ENCODE assay signal across 8 cellular contexts in the genomic region with DNA sequence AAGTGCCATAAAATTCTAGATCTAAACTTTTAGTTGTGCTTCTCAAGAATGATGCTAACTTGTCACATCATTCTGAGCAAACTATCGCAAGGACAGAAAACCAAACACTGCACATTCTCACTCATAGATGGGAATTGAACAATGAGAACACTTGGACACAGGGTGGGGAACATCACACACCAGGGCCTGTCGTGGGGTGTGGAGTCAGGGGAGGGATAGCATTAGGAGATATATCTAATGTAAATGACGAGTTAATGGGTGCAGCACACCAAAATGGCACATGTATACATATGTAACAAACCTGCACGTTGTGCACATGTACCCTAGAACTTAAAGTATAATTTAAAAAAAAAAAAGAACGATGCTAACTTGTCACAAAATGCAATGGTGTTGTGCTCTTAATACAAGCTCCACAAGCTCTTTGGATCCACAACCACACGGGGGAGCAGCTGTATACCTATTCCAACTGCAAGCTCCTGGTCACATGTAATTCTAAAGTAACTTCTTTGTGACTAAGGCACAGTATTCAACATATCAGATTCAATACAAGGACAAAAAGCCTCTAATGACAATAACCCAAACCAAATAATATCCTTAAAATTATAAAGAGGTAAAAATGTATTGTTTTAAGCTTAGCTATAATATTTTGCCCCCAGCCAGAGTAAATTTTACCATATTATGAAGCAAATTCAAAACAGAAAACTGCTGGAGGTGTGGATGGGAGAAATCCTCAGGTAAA. TPM values are rescaled to one million over a fixed set of nuclear protein-coding genes. Genes with fewer than 3 reads are reported as not detected.
A peak's percentile ranks its signal among the peaks of the same experiment; 100 is the strongest.
DNase-seq lines count a peak whose midpoint lies in the region; ATAC-seq and TF ChIP-seq lines count a peak whose summit lies in the region.
"Not testable (repeated sequence)": the region's sequence is repeated elsewhere in the genome, so short reads cannot be mapped to it uniquely, and the experiment has no call there.

No MANE protein-coding gene starts in this region.

- not testable (repeated sequence) for H3K9me3 ChIP-seq in H9 (ENCODE audit: control insufficient read depth, low read depth, low read length); PC-3 (ENCODE audit: low read length); thyroid gland

- not testable (repeated sequence) for H2BK15ac ChIP-seq in H9 (ENCODE audit: low read depth, low read length)

- H3K27me3 Mint-ChIP-seq in H9 (ENCODE audit: low read depth); activated T-helper 1 cell treated with anti-CD3 and anti-CD28 coated beads, Interleukin-12 subunit alpha, Interleukin-12 subunit beta, Interleukin-2, Interleukin-4 antibody, amounts not matched to agents 30 ng/mL and 10 ng/mL and 1 ng/mL, durations not matched to agents 14 hours and 24 hours and 36 hours (ENCODE audit: insufficient read depth); nephron (ENCODE audit: low read depth): not testable (repeated sequence)

- H3K56ac ChIP-seq in H9 (ENCODE audit: insufficient read length, low read depth, low read length), result not testable (repeated sequence)

- POLR2A ChIA-PET in PC-3 (lab: Charles Lee; ENCODE audit: unreplicated experiment), result interaction anchor here (0.5 to 1.0 kb wide), 2 partner anchors 54 to 68 kb away, joined by 3 to 10 read pairs; a partner anchor contains a TSS

- H3K18ac ChIP-seq in H9 (ENCODE audit: insufficient read length, low read depth, low read length), result not testable (repeated sequence)

- H3K4me3 Mint-ChIP-seq in H9; activated T-helper 1 cell treated with anti-CD3 and anti-CD28 coated beads, Interleukin-12 subunit alpha, Interleukin-12 subunit beta, Interleukin-2, Interleukin-4 antibody, amounts not matched to agents 30 ng/mL and 10 ng/mL and 1 ng/mL, durations not matched to agents 14 hours and 24 hours and 36 hours; nephron: not testable (repeated sequence)

- not testable (repeated sequence) for H3K23me2 ChIP-seq in H9 (ENCODE audit: insufficient read length, low read depth, low read length, poor library complexity, severe bottlenecking)

- not testable (repeated sequence) for H4K5ac ChIP-seq in H9 (ENCODE audit: insufficient read length, low read depth, low read length)

- not testable (repeated sequence) for H3K4me1 ChIP-seq in H9 (ENCODE audit: insufficient read depth, low read length); PC-3 (ENCODE audit: insufficient read depth, low read length)
- H3K4me1 ChIP-seq in thyroid gland, result peaks cover 9 to 11% of the 10 kb centered on the region in 2 donors

- intact Hi-C loops in PC-3 (cut with micrococcal nuclease), result loop anchor here (1.0 to 10.0 kb wide), 6 partner anchors 17 to 514 kb away; a partner anchor contains a TSS
- intact Hi-C loops in activated T-helper 1 cell treated with anti-CD3 and anti-CD28 coated beads, Interleukin-12 subunit alpha, Interleukin-12 subunit beta, Interleukin-2, Interleukin-4 antibody, amounts not matched to agents 30 ng/mL and 10 ng/mL and 1 ng/mL, durations not matched to agents 14 hours and 24 hours and 36 hours (cut with micrococcal nuclease); thyroid gland (cut with DNase I): not testable (repeated sequence)

- WGBS in H9 (ENCODE audit: extremely low coverage, insufficient read length, low lambda C conversion rate), result no CpG with 5 or more reads among the region's 6 CpGs
- 55 to 57% methylated on average over 6 of the region's 6 CpGs for WGBS in thyroid gland, 2 donors

- H3K36me3 Mint-ChIP-seq in H9 (ENCODE audit: insufficient read depth in 1 of 3, low read depth in 3 of 3); activated T-helper 1 cell treated with anti-CD3 and anti-CD28 coated beads, Interleukin-12 subunit alpha, Interleukin-12 subunit beta, Interleukin-2, Interleukin-4 antibody, amounts not matched to agents 30 ng/mL and 10 ng/mL and 1 ng/mL, durations not matched to agents 14 hours and 24 hours and 36 hours (ENCODE audit: low read depth); nephron (ENCODE audit: low read depth): not testable (repeated sequence)

- H3K9me2 ChIP-seq in PC-3 (replicated peaks; ENCODE audit: low read length), result not testable (repeated sequence)

- H2BK5ac ChIP-seq in H9 (ENCODE audit: insufficient read length, low read length), result not testable (repeated sequence)

- not testable (repeated sequence) for H3K27me3 ChIP-seq in H9 (ENCODE audit: insufficient read depth, low read length); PC-3 (ENCODE audit: low read length); thyroid gland

- not testable (repeated sequence) for TF ChIP-seq POLR2A in thyroid gland (IDR thresholded peaks at IDR 0.05)

- H3F3A ChIP-seq in PC-3 (ENCODE audit: low read length, unreplicated experiment), result not testable (repeated sequence)

- H3K4me1 Mint-ChIP-seq in H9, result peaks cover 17 to 18% of the 10 kb centered on the region in 2 experiments
- H3K4me1 Mint-ChIP-seq in activated T-helper 1 cell treated with anti-CD3 and anti-CD28 coated beads, Interleukin-12 subunit alpha, Interleukin-12 subunit beta, Interleukin-2, Interleukin-4 antibody, amounts not matched to agents 30 ng/mL and 10 ng/mL and 1 ng/mL, durations not matched to agents 14 hours and 24 hours and 36 hours (ENCODE audit: low read depth); nephron: not testable (repeated sequence)

- not testable (repeated sequence) for H3K79me1 ChIP-seq in H9 (ENCODE audit: insufficient read depth, low read depth, low read length, poor library complexity, severe bottlenecking)

- H3K9ac ChIP-seq in H9 (ENCODE audit: extremely low read depth, insufficient read length, low read length); PC-3 (ENCODE audit: low read length): not testable (repeated sequence)

- H3K27ac Mint-ChIP-seq in H9; activated T-helper 1 cell treated with anti-CD3 and anti-CD28 coated beads, Interleukin-12 subunit alpha, Interleukin-12 subunit beta, Interleukin-2, Interleukin-4 antibody, amounts not matched to agents 30 ng/mL and 10 ng/mL and 1 ng/mL, durations not matched to agents 14 hours and 24 hours and 36 hours; nephron: not testable (repeated sequence)

- H3K4ac ChIP-seq in H9 (ENCODE audit: low read depth, low read length), result not testable (repeated sequence)

- H3K14ac ChIP-seq in H9 (ENCODE audit: insufficient read depth, low read length), result not testable (repeated sequence)

- H3K4me2 ChIP-seq in H9 (ENCODE audit: insufficient read depth, insufficient read length, low read length); PC-3 (ENCODE audit: low read length): not testable (repeated sequence)

- not testable (repeated sequence) for H3K79me2 ChIP-seq in H9 (ENCODE audit: insufficient read depth, low read length)
- H3K79me2 ChIP-seq in PC-3 (ENCODE audit: low read length), result peaks cover 29% of the 10 kb centered on the region

- not testable (repeated sequence) for BruUV-seq in PC-3 (replicated peaks; lab: Mats Ljungman, UMichigan)

- H2AFZ ChIP-seq in H9 (ENCODE audit: low read length); PC-3 (ENCODE audit: low read length): not testable (repeated sequence)

- H4K20me1 ChIP-seq in H9 (ENCODE audit: control insufficient read depth, insufficient read depth, insufficient read length), result not testable (repeated sequence)
- H4K20me1 ChIP-seq in PC-3 (ENCODE audit: low read length), result peaks cover 11% of the 10 kb centered on the region; the same call in 1 of the 2 replicates

- H3K23ac ChIP-seq in H9 (ENCODE audit: insufficient read length, low read depth, low read length), result not testable (repeated sequence)

- not testable (repeated sequence) for H3T11ph ChIP-seq in H9 (ENCODE audit: low read length)

- not testable (repeated sequence) for H4K91ac ChIP-seq in H9 (ENCODE audit: insufficient read length, low read depth, low read length)

- H3K27ac ChIP-seq in H9 (ENCODE audit: insufficient read length, low read depth, low read length); PC-3 (ENCODE audit: low read length); thyroid gland: not testable (repeated sequence)

- not testable (repeated sequence) for H3K4me3 ChIP-seq in PC-3 (ENCODE audit: low read length); thyroid gland (replicated peaks in 1 of 3)

- H2BK120ac ChIP-seq in H9 (ENCODE audit: low read depth, low read length, poor library complexity, severe bottlenecking), result not testable (repeated sequence)

- H2BK20ac ChIP-seq in H9 (ENCODE audit: low read depth, low read length, poor library complexity, severe bottlenecking), result not testable (repeated sequence)

- TF ChIP-seq CTCF in H9 (conservative IDR thresholded peaks at IDR 0.05) (peak; percentile 76), PC-3 (conservative IDR thresholded peaks at IDR 0.05; ENCODE audit: low read depth, low read length) (peak; percentile 80), nephron (IDR thresholded peaks at IDR 0.05; ENCODE audit: unreplicated experiment in 3 of 3) (peak; percentile 55 to 71 (median 57)), thyroid gland (IDR thresholded peaks at IDR 0.05) (peak in 5 of 6 experiments; percentile 21 to 65 (median 61))

- peak; percentile 97 for ATAC-seq in PC-3

- CTCF ChIA-PET in PC-3 (lab: Charles Lee), result interaction anchor here (0.6 to 2.0 kb wide), 12 partner anchors 17 to 1390 kb away, joined by 3 to 21 read pairs (median 4); a partner anchor contains a TSS

- not testable (repeated sequence) for H3K9me3 Mint-ChIP-seq in H9; activated T-helper 1 cell treated with anti-CD3 and anti-CD28 coated beads, Interleukin-12 subunit alpha, Interleukin-12 subunit beta, Interleukin-2, Interleukin-4 antibody, amounts not matched to agents 30 ng/mL and 10 ng/mL and 1 ng/mL, durations not matched to agents 14 hours and 24 hours and 36 hours; nephron

- H2BK12ac ChIP-seq in H9 (ENCODE audit: insufficient read length, low read depth, low read length), result not testable (repeated sequence)

- DNase-seq in EL, result peak; percentile 49
- peak; percentile 59 for DNase-seq in H9
- peak; percentile 55 for DNase-seq in LHCN-M2 (ENCODE audit: low read depth)
- DNase-seq in PC-3, result peak; percentile 76
- DNase-seq in activated T-helper 1 cell treated with anti-CD3 and anti-CD28 coated beads, Interleukin-12 subunit alpha, Interleukin-12 subunit beta, Interleukin-2, Interleukin-4 antibody, amounts not matched to agents 30 ng/mL and 10 ng/mL and 1 ng/mL, durations not matched to agents 14 hours and 24 hours and 36 hours (ENCODE audit: low spot score), result peak; percentile 8
- peak; percentile 52 for DNase-seq in fibroblast of the conjunctiva (ENCODE audit: low read depth)
- DNase-seq in thyroid gland, result peak; percentile 78

- H2AK5ac ChIP-seq in H9 (ENCODE audit: insufficient read length, low read length), result not testable (repeated sequence)

- H4K8ac ChIP-seq in H9 (replicated peaks; ENCODE audit: insufficient read length, low read depth, low read length), result not testable (repeated sequence)

- H3K36me3 ChIP-seq in PC-3 (ENCODE audit: low read depth, low read length); thyroid gland: not testable (repeated sequence)

RNA-seq across cellular contexts. Expression of a gene that starts 53.7 kb away (rescaled TPM):
- total RNA-seq in H9 (2021) (41.6 and 48.3 TPM in 2 replicates), LHCN-M2 (2014; rRNA removed) (20.9 and 21.6 TPM in 2 replicates), PC-3 (2014; rRNA removed) (16.7 and 19.9 TPM in 2 replicates), thyroid gland (10 to 100 TPM; 37.0 to 53.1 (median 42.9) TPM)
- 7.3 TPM for polyA plus RNA-seq in LHCN-M2 (2012)
- total RNA-seq in activated T-helper 1 cell treated with anti-CD3 and anti-CD28 coated beads, Interleukin-12 subunit alpha, Interleukin-12 subunit beta, Interleukin-2, Interleukin-4 antibody, amounts not matched to agents 30 ng/mL and 10 ng/mL and 1 ng/mL, durations not matched to agents 14 hours and 24 hours and 36 hours, result 51.4 and 56.8 TPM in 2 replicates

Comparison
In these comparisons a context has a peak if more than half of its experiments do, and no peak if none do; other contexts are left out.
1. DNase-seq: peak in every context shown above with its lines; median percentile 78 in thyroid gland; 76 in PC-3; 59 in H9; 55 in LHCN-M2; 52 in fibroblast of the conjunctiva; 49 in EL; 8 in activated T-helper 1 cell treated with anti-CD3 and anti-CD28 coated beads, Interleukin-12 subunit alpha, Interleukin-12 subunit beta, Interleukin-2, Interleukin-4 antibody, amounts not matched to agents 30 ng/mL and 10 ng/mL and 1 ng/mL, durations not matched to agents 14 hours and 24 hours and 36 hours.